In genomic region chr12:68561830-68562229, GRCh38 we compare ENCODE assay signal across 8 cellular contexts.
"Had no signal": no experiment of that assay in that cellular context is flagged by ENCODE, and none has a peak within 500 bp of the region (broad histone marks: within the 10 kb centered on the region; RNA-seq: fewer than 3 reads in every experiment).

No MANE protein-coding gene starts in this region.

- H3K9me3 ChIP-seq: HAP-1 had no signal

- DNase-seq: H7, HFFc6, IMR-90, KBM-7 had no signal

- H3K27ac ChIP-seq: HL-60 had no signal

- H3K36me3 ChIP-seq: HAP-1 had no signal

- H3K4me3 ChIP-seq: GM23338, HAP-1 had no signal

- H3K4me2 ChIP-seq: GM23338 had no signal

- H2AFZ ChIP-seq: GM23338 had no signal

- ATAC-seq: GM23338, HCT116 had no signal
